ENCODE assay signal across 8 cellular contexts in genomic region chr3:75579981-75580782, GRCh38.
DNase-seq lines count a peak whose midpoint lies in the region; TF ChIP-seq lines count a peak whose summit lies in the region.
"Not testable (repeated sequence)": the region's sequence is repeated elsewhere in the genome, so short reads cannot be mapped to it uniquely, and the experiment has no call there.

No MANE protein-coding gene starts in this region.

- H3K27ac Mint-ChIP-seq in activated CD4-positive, alpha-beta T cell treated with anti-CD3 and anti-CD28 coated beads, Interleukin-2, amount 10 ng/mL, durations not matched to agents 7 days and 5 days = not testable (repeated sequence)
- peak overlapping the region; percentile 28 for H3K27ac Mint-ChIP-seq in glutamatergic neuron (ENCODE audit: unreplicated experiment)

- H3K4me3 ChIP-seq in A673 (ENCODE audit: low read depth, low read length, poor library complexity, severe bottlenecking) = peak overlapping the region; percentile 10
- H3K4me3 ChIP-seq in astrocyte of the cerebellum (ENCODE audit: low read depth, low read length) = peak overlapping the region; percentile 38
- peak overlapping the region; percentile 37 to 59 for H3K4me3 ChIP-seq in mucosa of rectum (ENCODE audit: low read length in 2 of 2)

- H3K27me3 ChIP-seq in A673 (replicated peaks; ENCODE audit: insufficient read depth, low read depth, low read length, poor library complexity); mucosa of rectum (ENCODE audit: control insufficient read depth in 2 of 2, insufficient read depth in 2 of 2, low read length in 2 of 2): not testable (repeated sequence)

- not testable (repeated sequence) for H3K9me3 ChIP-seq in A673 (ENCODE audit: low read depth, low read length, poor library complexity, severe bottlenecking); mucosa of rectum (ENCODE audit: control insufficient read depth in 2 of 2, low read length in 2 of 2)

- in situ Hi-C loops in GM13976 (cut with MboI; ENCODE audit: low sequenced_read_pairs, unreplicated experiment); astrocyte of the cerebellum (cut with HindIII; ENCODE audit: low sequenced_read_pairs): not testable (repeated sequence)

- not testable (repeated sequence) for H3K4me3 Mint-ChIP-seq in activated CD4-positive, alpha-beta T cell treated with anti-CD3 and anti-CD28 coated beads, Interleukin-2, amount 10 ng/mL, durations not matched to agents 7 days and 5 days
- peak overlapping the region; percentile 71 for H3K4me3 Mint-ChIP-seq in glutamatergic neuron (ENCODE audit: unreplicated experiment)

- not testable (repeated sequence) for H3K36me3 Mint-ChIP-seq in activated CD4-positive, alpha-beta T cell treated with anti-CD3 and anti-CD28 coated beads, Interleukin-2, amount 10 ng/mL, durations not matched to agents 7 days and 5 days (ENCODE audit: low read depth); glutamatergic neuron (ENCODE audit: unreplicated experiment)

- intact Hi-C loops in A673 (cut with micrococcal nuclease; ENCODE audit: unreplicated experiment) = not testable (repeated sequence)

- not testable (repeated sequence) for H3K4me1 Mint-ChIP-seq in activated CD4-positive, alpha-beta T cell treated with anti-CD3 and anti-CD28 coated beads, Interleukin-2, amount 10 ng/mL, durations not matched to agents 7 days and 5 days; glutamatergic neuron (ENCODE audit: low read depth, unreplicated experiment)

- POLR2A ChIA-PET in A673 (lab: Charles Lee; ENCODE audit: low non-redundant PET); activated CD4-positive, alpha-beta T cell treated with anti-CD3 and anti-CD28 coated beads, Interleukin-2, amount 10 ng/mL, durations not matched to agents 7 days and 5 days (lab: Charles Lee): not testable (repeated sequence)

- H3K36me3 ChIP-seq in A673 (ENCODE audit: insufficient read depth, low read length, poor library complexity, severe bottlenecking); mucosa of rectum (ENCODE audit: control insufficient read depth in 2 of 2, insufficient read depth in 2 of 2, low read length in 2 of 2): not testable (repeated sequence)

- not testable (repeated sequence) for H3K9ac ChIP-seq in mucosa of rectum (ENCODE audit: low read depth in 1 of 2, low read length in 2 of 2)

- peaks cover 18% of the 10 kb centered on the region for H3K27me3 Mint-ChIP-seq in activated CD4-positive, alpha-beta T cell treated with anti-CD3 and anti-CD28 coated beads, Interleukin-2, amount 10 ng/mL, durations not matched to agents 7 days and 5 days
- H3K27me3 Mint-ChIP-seq in glutamatergic neuron (ENCODE audit: unreplicated experiment) = peaks cover 16% of the 10 kb centered on the region

- TF ChIP-seq CTCF in A673 (conservative IDR thresholded peaks at IDR 0.05; ENCODE audit: low read depth, low read length) = not testable (repeated sequence)
- TF ChIP-seq CTCF in GM13976 (IDR thresholded peaks at IDR 0.05; ENCODE audit: borderline replicate concordance, control extremely low read depth, extremely low read depth, insufficient read depth, missing control alignments) (peak; percentile 71), astrocyte of the cerebellum (IDR thresholded peaks at IDR 0.05; ENCODE audit: low read depth, low read length, missing control alignments) (peak; percentile 19), glutamatergic neuron (IDR thresholded peaks at IDR 0.05; ENCODE audit: partially characterized antibody, unreplicated experiment) (peak; percentile 90)

- not testable (repeated sequence) for H3K9me3 Mint-ChIP-seq in activated CD4-positive, alpha-beta T cell treated with anti-CD3 and anti-CD28 coated beads, Interleukin-2, amount 10 ng/mL, durations not matched to agents 7 days and 5 days; glutamatergic neuron (ENCODE audit: unreplicated experiment)

- DNase-seq in A673 (ENCODE audit: low spot score); astrocyte of the cerebellum (ENCODE audit: low read depth): not testable (repeated sequence)
- peak; percentile 63 for DNase-seq in GM13976 (ENCODE audit: low spot score)
- peak; percentile 50 for DNase-seq in NCI-H2227 (lab: John Stamatoyannopoulos, UW; ENCODE audit: unreplicated experiment)
- DNase-seq in activated CD4-positive, alpha-beta T cell treated with anti-CD3 and anti-CD28 coated beads, Interleukin-2, amount 10 ng/mL, durations not matched to agents 7 days and 5 days = peak; percentile 19
- DNase-seq in glutamatergic neuron = peak; percentile 84
- DNase-seq in stimulated activated CD4-positive, alpha-beta T cell treated with anti-CD3 and anti-CD28 coated beads, Interleukin-2, amount 100 ng/mL, for 4 hours (ENCODE audit: low read depth) = peak; percentile 12

- H3K27ac ChIP-seq in A673 (ENCODE audit: low read depth, low read length, poor library complexity, severe bottlenecking); mucosa of rectum (ENCODE audit: low read depth in 2 of 2, low read length in 2 of 2): not testable (repeated sequence)

- BruUV-seq in A673 (replicated peaks; lab: Mats Ljungman, UMichigan) = not testable (repeated sequence)

- CTCF ChIA-PET in A673 (lab: Charles Lee) = interaction anchor here (0.7 kb wide), 1 partner anchor 282 kb away, joined by 3 read pairs; no protein-coding TSS in a partner anchor
- CTCF ChIA-PET in activated CD4-positive, alpha-beta T cell treated with anti-CD3 and anti-CD28 coated beads, Interleukin-2, amount 10 ng/mL, durations not matched to agents 7 days and 5 days (lab: Charles Lee) = interaction anchor here (0.6 kb wide), 1 partner anchor 13 kb away, joined by 3 read pairs; no protein-coding TSS in a partner anchor

- H3K4me1 ChIP-seq in A673 (ENCODE audit: insufficient read depth, low read length, poor library complexity, severe bottlenecking); mucosa of rectum (ENCODE audit: control insufficient read depth in 2 of 2, insufficient read depth in 2 of 2, low read length in 2 of 2): not testable (repeated sequence)
